Comparison of ENCODE assay signal across 3 cellular contexts in genomic region chr2:71151620-71152019, GRCh38.
TF ChIP-seq lines count a peak whose summit lies in the region.

No MANE protein-coding gene starts in this region.

TF ChIP-seq in SK-N-SH treated with all-trans-retinoic acid at 6 μM for 48 hours, 23 proteins besides CTCF, POLR2A, EP300 and RAD21:
- no peak for TF ChIP-seq CSDC2 (CRISPR knock-in tag; IDR thresholded peaks at IDR 0.05)
- TF ChIP-seq, protein P1, sequence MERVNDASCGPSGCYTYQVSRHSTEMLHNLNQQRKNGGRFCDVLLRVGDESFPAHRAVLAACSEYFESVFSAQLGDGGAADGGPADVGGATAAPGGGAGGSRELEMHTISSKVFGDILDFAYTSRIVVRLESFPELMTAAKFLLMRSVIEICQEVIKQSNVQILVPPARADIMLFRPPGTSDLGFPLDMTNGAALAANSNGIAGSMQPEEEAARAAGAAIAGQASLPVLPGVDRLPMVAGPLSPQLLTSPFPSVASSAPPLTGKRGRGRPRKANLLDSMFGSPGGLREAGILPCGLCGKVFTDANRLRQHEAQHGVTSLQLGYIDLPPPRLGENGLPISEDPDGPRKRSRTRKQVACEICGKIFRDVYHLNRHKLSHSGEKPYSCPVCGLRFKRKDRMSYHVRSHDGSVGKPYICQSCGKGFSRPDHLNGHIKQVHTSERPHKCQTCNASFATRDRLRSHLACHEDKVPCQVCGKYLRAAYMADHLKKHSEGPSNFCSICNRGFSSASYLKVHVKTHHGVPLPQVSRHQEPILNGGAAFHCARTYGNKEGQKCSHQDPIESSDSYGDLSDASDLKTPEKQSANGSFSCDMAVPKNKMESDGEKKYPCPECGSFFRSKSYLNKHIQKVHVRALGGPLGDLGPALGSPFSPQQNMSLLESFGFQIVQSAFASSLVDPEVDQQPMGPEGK (CRISPR knock-in tag; IDR thresholded peaks at IDR 0.05; ENCODE audit: borderline replicate concordance): no peak
- no peak for TF ChIP-seq GLIS3 (CRISPR knock-in tag; IDR thresholded peaks at IDR 0.05)
- TF ChIP-seq TCF4 (CRISPR knock-in tag; IDR thresholded peaks at IDR 0.05; ENCODE audit: borderline replicate concordance): no peak

TF ChIP-seq in SK-N-SH, 30 proteins besides CTCF, POLR2A, EP300 and RAD21:
- no peak for TF ChIP-seq SIN3A (IDR thresholded peaks at IDR 0.05; ENCODE audit: borderline replicate concordance, low read depth, low read length)
- no peak for TF ChIP-seq RXRA (IDR thresholded peaks at IDR 0.05; ENCODE audit: borderline replicate concordance, low read depth)
- no peak for TF ChIP-seq CHD2 (IDR thresholded peaks at IDR 0.05; ENCODE audit: low read length, partially characterized antibody)
- TF ChIP-seq ELF1 (IDR thresholded peaks at IDR 0.05): no peak
- no peak for TF ChIP-seq FOXJ3 (CRISPR knock-in tag; IDR thresholded peaks at IDR 0.05)
- TF ChIP-seq POLR2AphosphoS5 (IDR thresholded peaks at IDR 0.05; ENCODE audit: low read depth, low read length): no peak
- TF ChIP-seq FOSL2 (IDR thresholded peaks at IDR 0.05; ENCODE audit: borderline replicate concordance, low read depth): no peak
- TF ChIP-seq, protein P2, sequence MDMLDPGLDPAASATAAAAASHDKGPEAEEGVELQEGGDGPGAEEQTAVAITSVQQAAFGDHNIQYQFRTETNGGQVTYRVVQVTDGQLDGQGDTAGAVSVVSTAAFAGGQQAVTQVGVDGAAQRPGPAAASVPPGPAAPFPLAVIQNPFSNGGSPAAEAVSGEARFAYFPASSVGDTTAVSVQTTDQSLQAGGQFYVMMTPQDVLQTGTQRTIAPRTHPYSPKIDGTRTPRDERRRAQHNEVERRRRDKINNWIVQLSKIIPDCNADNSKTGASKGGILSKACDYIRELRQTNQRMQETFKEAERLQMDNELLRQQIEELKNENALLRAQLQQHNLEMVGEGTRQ (IDR thresholded peaks at IDR 0.05; ENCODE audit: borderline replicate concordance, low read depth, low read length): no peak
- TF ChIP-seq RFX5 (IDR thresholded peaks at IDR 0.05; ENCODE audit: low read length): no peak
- no peak for TF ChIP-seq IRF3 (IDR thresholded peaks at IDR 0.05; ENCODE audit: low read depth, low read length)
- TF ChIP-seq REST (IDR thresholded peaks at IDR 0.05; ENCODE audit: low read depth, low read length): no peak
- no peak for TF ChIP-seq MXI1 (IDR thresholded peaks at IDR 0.05; ENCODE audit: low read depth, low read length)
- TF ChIP-seq GABPA (IDR thresholded peaks at IDR 0.05; ENCODE audit: low read depth): no peak
- no peak for TF ChIP-seq RCOR1 (IDR thresholded peaks at IDR 0.05; ENCODE audit: low read length)
- no peak for TF ChIP-seq ZBTB33 (IDR thresholded peaks at IDR 0.05; ENCODE audit: borderline replicate concordance, low read depth)
- TF ChIP-seq SMC3 (IDR thresholded peaks at IDR 0.05; ENCODE audit: low read depth, low read length): no peak
- TF ChIP-seq MAX (IDR thresholded peaks at IDR 0.05; ENCODE audit: low read depth): no peak
- TF ChIP-seq GATA2 (CRISPR knock-in tag; IDR thresholded peaks at IDR 0.05): no peak

TF ChIP-seq in HepG2, 621 proteins besides CTCF, POLR2A, EP300 and RAD21:
- peak; percentile 31 for TF ChIP-seq AGO2 (optimal IDR thresholded peaks at IDR 0.05; ENCODE audit: low read depth, low read length)
- no peak; the same call in 1 of the 2 replicates for TF ChIP-seq ZNF768 (CRISPR knock-in tag; IDR thresholded peaks at IDR 0.05)
- TF ChIP-seq HOXD1 (CRISPR knock-in tag; IDR thresholded peaks at IDR 0.05): no peak
- TF ChIP-seq ZNF792 (CRISPR knock-in tag; IDR thresholded peaks at IDR 0.05): no peak
- TF ChIP-seq HNRNPL (IDR thresholded peaks at IDR 0.05; ENCODE audit: low read depth, low read length): no peak
- TF ChIP-seq ZSCAN5A (CRISPR knock-in tag; IDR thresholded peaks at IDR 0.05; ENCODE audit: borderline replicate concordance): no peak
- 0 out of 2 replicates have a peak, but pooled peaks have one; percentile 28 for TF ChIP-seq BCL3 (CRISPR knock-in tag; IDR thresholded peaks at IDR 0.05)
- TF ChIP-seq, protein P3, sequence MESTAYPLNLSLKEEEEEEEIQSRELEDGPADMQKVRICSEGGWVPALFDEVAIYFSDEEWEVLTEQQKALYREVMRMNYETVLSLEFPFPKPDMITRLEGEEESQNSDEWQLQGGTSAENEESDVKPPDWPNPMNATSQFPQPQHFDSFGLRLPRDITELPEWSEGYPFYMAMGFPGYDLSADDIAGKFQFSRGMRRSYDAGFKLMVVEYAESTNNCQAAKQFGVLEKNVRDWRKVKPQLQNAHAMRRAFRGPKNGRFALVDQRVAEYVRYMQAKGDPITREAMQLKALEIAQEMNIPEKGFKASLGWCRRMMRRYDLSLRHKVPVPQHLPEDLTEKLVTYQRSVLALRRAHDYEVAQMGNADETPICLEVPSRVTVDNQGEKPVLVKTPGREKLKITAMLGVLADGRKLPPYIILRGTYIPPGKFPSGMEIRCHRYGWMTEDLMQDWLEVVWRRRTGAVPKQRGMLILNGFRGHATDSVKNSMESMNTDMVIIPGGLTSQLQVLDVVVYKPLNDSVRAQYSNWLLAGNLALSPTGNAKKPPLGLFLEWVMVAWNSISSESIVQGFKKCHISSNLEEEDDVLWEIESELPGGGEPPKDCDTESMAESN (CRISPR knock-in tag; conservative IDR thresholded peaks at IDR 0.05): no peak
- no peak for TF ChIP-seq ZNF335 (CRISPR knock-in tag; IDR thresholded peaks at IDR 0.05)
- TF ChIP-seq, protein P4, sequence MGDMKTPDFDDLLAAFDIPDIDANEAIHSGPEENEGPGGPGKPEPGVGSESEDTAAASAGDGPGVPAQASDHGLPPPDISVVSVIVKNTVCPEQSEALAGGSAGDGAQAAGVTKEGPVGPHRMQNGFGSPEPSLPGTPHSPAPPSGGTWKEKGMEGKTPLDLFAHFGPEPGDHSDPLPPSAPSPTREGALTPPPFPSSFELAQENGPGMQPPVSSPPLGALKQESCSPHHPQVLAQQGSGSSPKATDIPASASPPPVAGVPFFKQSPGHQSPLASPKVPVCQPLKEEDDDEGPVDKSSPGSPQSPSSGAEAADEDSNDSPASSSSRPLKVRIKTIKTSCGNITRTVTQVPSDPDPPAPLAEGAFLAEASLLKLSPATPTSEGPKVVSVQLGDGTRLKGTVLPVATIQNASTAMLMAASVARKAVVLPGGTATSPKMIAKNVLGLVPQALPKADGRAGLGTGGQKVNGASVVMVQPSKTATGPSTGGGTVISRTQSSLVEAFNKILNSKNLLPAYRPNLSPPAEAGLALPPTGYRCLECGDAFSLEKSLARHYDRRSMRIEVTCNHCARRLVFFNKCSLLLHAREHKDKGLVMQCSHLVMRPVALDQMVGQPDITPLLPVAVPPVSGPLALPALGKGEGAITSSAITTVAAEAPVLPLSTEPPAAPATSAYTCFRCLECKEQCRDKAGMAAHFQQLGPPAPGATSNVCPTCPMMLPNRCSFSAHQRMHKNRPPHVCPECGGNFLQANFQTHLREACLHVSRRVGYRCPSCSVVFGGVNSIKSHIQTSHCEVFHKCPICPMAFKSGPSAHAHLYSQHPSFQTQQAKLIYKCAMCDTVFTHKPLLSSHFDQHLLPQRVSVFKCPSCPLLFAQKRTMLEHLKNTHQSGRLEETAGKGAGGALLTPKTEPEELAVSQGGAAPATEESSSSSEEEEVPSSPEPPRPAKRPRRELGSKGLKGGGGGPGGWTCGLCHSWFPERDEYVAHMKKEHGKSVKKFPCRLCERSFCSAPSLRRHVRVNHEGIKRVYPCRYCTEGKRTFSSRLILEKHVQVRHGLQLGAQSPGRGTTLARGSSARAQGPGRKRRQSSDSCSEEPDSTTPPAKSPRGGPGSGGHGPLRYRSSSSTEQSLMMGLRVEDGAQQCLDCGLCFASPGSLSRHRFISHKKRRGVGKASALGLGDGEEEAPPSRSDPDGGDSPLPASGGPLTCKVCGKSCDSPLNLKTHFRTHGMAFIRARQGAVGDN (CRISPR knock-in tag; IDR thresholded peaks at IDR 0.05): 0 out of 2 replicates have a peak, but pooled peaks have one; percentile 14
- TF ChIP-seq ZNF652 (CRISPR knock-in tag; IDR thresholded peaks at IDR 0.05; ENCODE audit: borderline replicate concordance, low read depth): no peak
